ENCODE assay signal across 14 cellular contexts in the genomic region with DNA sequence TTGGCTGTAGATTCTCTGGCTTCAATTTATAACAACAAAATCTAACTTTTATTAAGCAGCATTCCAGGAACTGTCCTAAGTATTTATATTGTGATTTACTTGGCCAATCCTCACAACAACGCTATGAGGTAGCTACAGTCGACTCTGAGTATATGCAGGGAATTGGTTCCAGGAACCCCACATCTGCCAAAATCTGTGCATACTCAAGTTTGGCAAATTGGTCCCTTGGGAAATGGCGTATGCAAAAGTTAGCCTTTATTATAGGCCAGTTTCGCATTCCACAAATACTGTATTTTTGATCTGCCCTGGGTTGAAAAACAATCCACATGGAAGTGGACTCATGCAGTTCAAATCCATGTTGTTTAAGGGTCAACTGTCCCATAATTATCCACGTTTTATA.
"Had no signal": no experiment of that assay in that cellular context is flagged by ENCODE, and none has a peak within 500 bp of the region (broad histone marks: within the 10 kb centered on the region; RNA-seq: fewer than 3 reads in every experiment).

No MANE protein-coding gene starts in this region.

- H3K36me3 ChIP-seq: breast epithelium, left lung, sigmoid colon, thoracic aorta had no signal

- H3K27me3 ChIP-seq: breast epithelium, left lung, sigmoid colon had no signal

- H3K4me1 ChIP-seq: breast epithelium had no signal

- DNase-seq: activated CD4-positive, alpha-beta memory T cell treated with anti-CD3 and anti-CD28 coated beads for 36 hours; activated gamma-delta T cell; activated T-cell treated with anti-CD3 and anti-CD28 coated beads, Interleukin-2, amount 50 U/mL, for 48 hours; left lung; nephron progenitor cell; sigmoid colon; stimulated activated CD4-positive, alpha-beta T cell treated with anti-CD3 and anti-CD28 coated beads, Interleukin-15, amount 100 ng/mL, for 24 hours; stimulated activated CD4-positive, alpha-beta T cell treated with anti-CD3 and anti-CD28 coated beads, Interleukin-4, amount 100 ng/mL, for 4 hours; stimulated activated naive CD8-positive, alpha-beta T cell treated with anti-CD3 and anti-CD28 coated beads, Interleukin-15, amount 100 ng/mL, for 72 hours; T1000 had no signal

- H3K4me3 ChIP-seq: breast epithelium, left lung, sigmoid colon, thoracic aorta had no signal

- H3K27ac ChIP-seq: breast epithelium, left lung, sigmoid colon, thoracic aorta, VCaP had no signal

- H3K9me3 ChIP-seq: breast epithelium, left lung, sigmoid colon, thoracic aorta had no signal

- FAIRE-seq: islet of Langerhans had no signal
